In genomic region chr1:229578168-229579100, GRCh38 we compare ENCODE assay signal across 10 cellular contexts. TPM values are rescaled to one million over a fixed set of nuclear protein-coding genes. Genes with fewer than 3 reads are reported as not detected.
DNase-seq lines count a peak whose midpoint lies in the region; ATAC-seq and TF ChIP-seq lines count a peak whose summit lies in the region.
"Had no signal": no experiment of that assay in that cellular context is flagged by ENCODE, and none has a peak within 500 bp of the region (broad histone marks: within the 10 kb centered on the region; RNA-seq: fewer than 3 reads in every experiment).

No MANE protein-coding gene starts in this region.

- no peaks in the 10 kb centered on the region for H3K36me3 Mint-ChIP-seq in CD14-positive monocyte

- no peak for DNase-seq in CD14-positive monocyte (ENCODE audit: low spot score)
- peak; percentile 61 for DNase-seq in OCI-M1 (lab: John Stamatoyannopoulos, UW)
- DNase-seq in mucosa of descending colon: no peak
- no peak for DNase-seq in NCI-H2171 treated with DMSO at 0.1 percent for 48 hours (lab: John Stamatoyannopoulos, UW)
- DNase-seq in foreskin fibroblast: no peak
- no peak for DNase-seq in MV-4-11 (lab: John Stamatoyannopoulos, UW)
- no peak for DNase-seq in psoas muscle

- TF ChIP-seq CTCF in CD14-positive monocyte (IDR thresholded peaks at IDR 0.05): no peak
- TF ChIP-seq CTCF in mucosa of descending colon (IDR thresholded peaks at IDR 0.05): no peak
- no peak for TF ChIP-seq CTCF in foreskin fibroblast (IDR thresholded peaks at IDR 0.05; ENCODE audit: low read depth, low read length)
- no peak for TF ChIP-seq CTCF in psoas muscle (IDR thresholded peaks at IDR 0.05)

- peak; percentile 41 for ATAC-seq in GM21825 (IDR thresholded peaks at IDR 0.05; ENCODE audit: unreplicated experiment)
- peak; percentile 68 for ATAC-seq in mucosa of descending colon
- no peak for ATAC-seq in psoas muscle

- WGBS in psoas muscle, 3 donors: 71 to 77% (median 73%) methylated on average over 13 to 14 of the region's 14 CpGs

- H3K27ac Mint-ChIP-seq in CD14-positive monocyte: peak overlapping the region; percentile 83 to 92 (median 88)

- H3K27me3 ChIP-seq in psoas muscle (ENCODE audit: insufficient read depth in 3 of 3, low read length in 2 of 3): no peaks in the 10 kb centered on the region
- H3K27me3 ChIP-seq: ovary, uterus had no signal

- H3K9me3 ChIP-seq in mucosa of descending colon (no peaks in the 10 kb centered on the region), psoas muscle (no peaks in the 10 kb centered on the region)
- H3K9me3 ChIP-seq: ovary, uterus had no signal

- peaks cover 31% of the 10 kb centered on the region for H3K4me1 Mint-ChIP-seq in CD14-positive monocyte

- H3K4me3 ChIP-seq in mucosa of descending colon (no peak overlapping the region), foreskin fibroblast (ENCODE audit: low read depth in 1 of 2, low read length in 2 of 2) (no peak overlapping the region), psoas muscle (no peak overlapping the region)
- H3K4me3 ChIP-seq: ovary, uterus had no signal

- H3K36me3 ChIP-seq in mucosa of descending colon (ENCODE audit: low read depth) (no peaks in the 10 kb centered on the region), psoas muscle (ENCODE audit: insufficient read depth in 1 of 2, low read depth in 1 of 2) (no peaks in the 10 kb centered on the region)
- H3K36me3 ChIP-seq: ovary, uterus had no signal

- peaks cover 0 to 2% (median 0%) of the 10 kb centered on the region in 7 donors for H3K9me3 Mint-ChIP-seq in CD14-positive monocyte

- intact Hi-C loops in CD14-positive monocyte (cut with micrococcal nuclease) (no loop called here), mucosa of descending colon (cut with DNase I, micrococcal nuclease) (no loop called here), psoas muscle (cut with DNase I) (no loop called here)

- H3K27ac ChIP-seq in psoas muscle: no peak overlapping the region
- H3K27ac ChIP-seq: ovary had no signal

- H3K4me3 Mint-ChIP-seq in CD14-positive monocyte: peak overlapping the region; percentile 74 to 88

- peaks cover 0 to 3% (median 2%) of the 10 kb centered on the region in 3 donors for H3K27me3 Mint-ChIP-seq in CD14-positive monocyte (ENCODE audit: low read depth in 3 of 3)

- H3K4me1 ChIP-seq in mucosa of descending colon (ENCODE audit: low read depth) (peaks cover 8% of the 10 kb centered on the region), psoas muscle (peaks cover 7% of the 10 kb centered on the region)
- H3K4me1 ChIP-seq: uterus had no signal

RNA-seq across cellular contexts. Expression of gene ABCB10, which starts 19.9 kb away (rescaled TPM):
- polyA plus RNA-seq in CD14-positive monocyte: 10 to 100 TPM in 1 of 2 donors, 1 to 10 TPM in 1; 5.4 to 12.9 TPM
- 10 to 100 TPM; 19.6 to 25.9 (median 22.3) TPM for total RNA-seq in mucosa of descending colon
- 10 to 100 TPM in 3 of 4 donors, 1 to 10 TPM in 1; 9.8 to 20.8 (median 17.5) TPM for total RNA-seq in psoas muscle
- polyA plus RNA-seq in psoas muscle: 10 to 100 TPM in 1 of 3 donors, 1 to 10 TPM in 2; 6.9 to 10.8 (median 9.0) TPM

RNA-seq across cellular contexts. Expression of gene TAF5L, which starts 47.5 kb away (rescaled TPM):
- polyA plus RNA-seq in CD14-positive monocyte (1 to 10 TPM; 3.8 to 4.9 TPM), psoas muscle (10 to 100 TPM; 13.8 to 31.7 (median 15.7) TPM)
- total RNA-seq in mucosa of descending colon (10 to 100 TPM; 21.1 to 25.1 (median 23.4) TPM), psoas muscle (10 to 100 TPM in 3 of 4 donors, 1 to 10 TPM in 1; 8.5 to 49.0 (median 28.6) TPM)

RNA-seq across cellular contexts. Expression of gene URB2, which starts 47.6 kb away (rescaled TPM):
- polyA plus RNA-seq in CD14-positive monocyte: 1 to 10 TPM in 1 of 2 donors, under 1 TPM in 1; 0.79 to 1.5 TPM
- 1 to 10 TPM; 5.5 to 8.3 (median 6.7) TPM for total RNA-seq in mucosa of descending colon
- total RNA-seq in psoas muscle: 10 to 100 TPM in 3 of 4 donors, 1 to 10 TPM in 1; 8.3 to 18.2 (median 16.8) TPM
- 10 to 100 TPM in 1 of 3 donors, 1 to 10 TPM in 2; 4.7 to 10.2 (median 9.2) TPM for polyA plus RNA-seq in psoas muscle

Comparison
In these comparisons a context has a peak if more than half of its experiments do, and no peak if none do; other contexts are left out.
1. ATAC-seq: peak in GM21825 (single experiment) and mucosa of descending colon (single experiment); none in psoas muscle (0 of 4).